Comparison of ENCODE assay signal across 8 cellular contexts in the genomic region with DNA sequence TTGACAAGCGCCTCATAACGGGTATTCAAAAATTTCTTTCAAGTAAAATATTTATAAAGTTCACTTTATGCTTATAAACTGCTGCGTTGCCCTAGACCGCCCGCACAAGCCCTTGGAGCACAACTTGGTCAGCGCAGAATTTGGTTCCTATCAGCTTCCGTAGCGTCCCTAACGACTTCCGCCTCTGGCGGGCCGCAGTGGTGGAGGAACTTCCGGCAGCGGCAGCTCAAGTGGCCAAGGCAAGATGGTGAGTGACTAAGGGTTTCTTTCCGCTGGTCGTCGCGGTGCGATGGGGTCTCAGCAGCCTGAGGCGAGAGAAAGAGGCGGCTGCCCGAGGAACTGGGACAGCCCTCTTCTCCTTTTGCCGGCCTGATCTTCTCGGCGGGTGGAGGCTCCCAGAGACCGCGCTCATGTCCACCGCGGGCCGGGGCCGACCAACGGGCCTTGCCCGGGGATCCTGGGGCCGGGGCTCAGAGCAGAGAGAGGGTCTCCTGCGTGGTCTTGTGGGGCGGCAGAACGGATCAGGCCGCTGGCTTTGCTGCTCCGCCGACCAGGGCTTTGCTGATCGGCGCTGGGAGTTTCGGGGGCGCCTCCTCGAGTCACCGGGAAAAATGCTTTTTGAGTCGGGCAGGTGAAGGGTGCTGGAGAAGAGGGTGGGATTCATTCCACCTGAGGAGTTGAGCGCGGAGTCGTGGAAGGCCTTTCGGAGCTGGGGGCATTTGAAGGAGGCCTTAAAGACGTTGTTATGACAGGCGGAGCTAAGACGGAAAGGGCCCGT. TPM values are rescaled to one million over a fixed set of nuclear protein-coding genes. Genes with fewer than 3 reads are reported as not detected.
DNase-seq lines count a peak whose midpoint lies in the region; ATAC-seq and TF ChIP-seq lines count a peak whose summit lies in the region.

A gene (plus strand): TSS at position 200 of the 778 bp plus-strand sequence. CDS start 45 bp downstream, at position 245.

- H3K36me3 Mint-ChIP-seq in activated naive CD8-positive, alpha-beta T cell treated with anti-CD3 and anti-CD28 coated beads, Interleukin-2, amount 10 ng/mL, durations not matched to agents 7 days and 5 days: peaks cover 28% of the 10 kb centered on the region

- POLR2A ChIA-PET in activated naive CD8-positive, alpha-beta T cell treated with anti-CD3 and anti-CD28 coated beads, Interleukin-2, amount 10 ng/mL, durations not matched to agents 7 days and 5 days (lab: Charles Lee): interaction anchor here (0.5 to 1.5 kb wide), 8 partner anchors 9 to 750 kb away, joined by 3 to 7 read pairs (median 4); a partner anchor contains a TSS

- no peaks in the 10 kb centered on the region for H3K9me2 ChIP-seq in SU-DHL-6 (replicated peaks; ENCODE audit: insufficient read depth, low read length)

- peaks cover 5% of the 10 kb centered on the region for H3K27me3 Mint-ChIP-seq in activated naive CD8-positive, alpha-beta T cell treated with anti-CD3 and anti-CD28 coated beads, Interleukin-2, amount 10 ng/mL, durations not matched to agents 7 days and 5 days

- peak within 1 kb of the TSS; percentile 94 for H3K27ac Mint-ChIP-seq in activated naive CD8-positive, alpha-beta T cell treated with anti-CD3 and anti-CD28 coated beads, Interleukin-2, amount 10 ng/mL, durations not matched to agents 7 days and 5 days

- 0% methylated on average over 48 to 50 of the region's 55 CpGs for WGBS in tibial nerve, 2 donors

- H3K4me2 ChIP-seq in SU-DHL-6 (ENCODE audit: low read depth, low read length, poor library complexity, severe bottlenecking): peak within 1 kb of the TSS; percentile 92
- H3K4me2 ChIP-seq in parathyroid adenoma (ENCODE audit: low read length): peak within 1 kb of the TSS; percentile 66

- TF ChIP-seq EP300 in tibial nerve (IDR thresholded peaks at IDR 0.05): peak; percentile 62 to 94

- H3K27ac ChIP-seq in SU-DHL-6 (ENCODE audit: low read depth, low read length) (peak within 1 kb of the TSS; percentile 56), cardiac muscle cell (peak within 1 kb of the TSS; percentile 84), parathyroid adenoma (peak within 1 kb of the TSS; percentile 67), tibial nerve (peak within 1 kb of the TSS; percentile 61 to 91 (median 84))

- H3K4me3 ChIP-seq in SU-DHL-6 (ENCODE audit: insufficient read depth, low read length, poor library complexity, severe bottlenecking) (peak within 1 kb of the TSS; percentile 99), cardiac muscle cell (peak within 1 kb of the TSS; percentile 74), parathyroid adenoma (ENCODE audit: low read depth, low read length) (peak within 1 kb of the TSS; percentile 91), tibial nerve (peak within 1 kb of the TSS; percentile 83 to 93 (median 91))

- peaks cover 35% of the 10 kb centered on the region for H3K79me2 ChIP-seq in SU-DHL-6 (ENCODE audit: insufficient read depth, low read length)
- H3K79me2 ChIP-seq in parathyroid adenoma: peaks cover 3% of the 10 kb centered on the region

- peaks cover 19% of the 10 kb centered on the region for H3K4me1 Mint-ChIP-seq in activated naive CD8-positive, alpha-beta T cell treated with anti-CD3 and anti-CD28 coated beads, Interleukin-2, amount 10 ng/mL, durations not matched to agents 7 days and 5 days

- H3K9me3 Mint-ChIP-seq in activated naive CD8-positive, alpha-beta T cell treated with anti-CD3 and anti-CD28 coated beads, Interleukin-2, amount 10 ng/mL, durations not matched to agents 7 days and 5 days: peaks cover 1% of the 10 kb centered on the region

- H2AFZ ChIP-seq in SU-DHL-6 (ENCODE audit: low read depth, low read length, severe bottlenecking) (peak within 1 kb of the TSS; percentile 95), parathyroid adenoma (peak within 1 kb of the TSS; percentile 93)

- H3K4me3 Mint-ChIP-seq in activated naive CD8-positive, alpha-beta T cell treated with anti-CD3 and anti-CD28 coated beads, Interleukin-2, amount 10 ng/mL, durations not matched to agents 7 days and 5 days: peak within 1 kb of the TSS; percentile 97

- peak; percentile 87 for DNase-seq in NCI-H128 (lab: John Stamatoyannopoulos, UW; ENCODE audit: unreplicated experiment)
- peak; percentile 86 for DNase-seq in activated naive CD8-positive, alpha-beta T cell treated with anti-CD3 and anti-CD28 coated beads, Interleukin-2, amount 10 ng/mL, durations not matched to agents 7 days and 5 days
- DNase-seq in cardiac muscle cell (ENCODE audit: low read depth in 1 of 2, low spot score in 1 of 2): peak; percentile 95
- peak; percentile 74 to 87 for DNase-seq in tibial nerve (ENCODE audit: low spot score in 2 of 2)

- H3K27me3 ChIP-seq in SU-DHL-6 (ENCODE audit: low read length) (no peaks in the 10 kb centered on the region), cardiac muscle cell (peaks cover 37% of the 10 kb centered on the region), parathyroid adenoma (ENCODE audit: control insufficient read depth, insufficient read depth, low read length) (no peaks in the 10 kb centered on the region), tibial nerve (no peaks in the 10 kb centered on the region)

- TF ChIP-seq POLR2A in GM10847 (IDR thresholded peaks at IDR 0.05; ENCODE audit: extremely low read depth, insufficient read length) (peak; percentile 77), tibial nerve (IDR thresholded peaks at IDR 0.05) (peak; percentile 29 to 40)

- TF ChIP-seq CTCF in SU-DHL-6 (IDR thresholded peaks at IDR 0.05; ENCODE audit: insufficient read depth, low read length, poor library complexity, severe bottlenecking): no peak
- TF ChIP-seq CTCF in cardiac muscle cell (IDR thresholded peaks at IDR 0.05; ENCODE audit: low read depth, low read length): no peak
- TF ChIP-seq CTCF in parathyroid adenoma (IDR thresholded peaks at IDR 0.05): peak; percentile 5
- peak in 2 of 5 experiments; percentile 25 to 47 for TF ChIP-seq CTCF in tibial nerve (IDR thresholded peaks at IDR 0.05)

- H3K9me3 ChIP-seq in SU-DHL-6 (ENCODE audit: insufficient read depth, low read length): no peaks in the 10 kb centered on the region
- H3K9me3 ChIP-seq in cardiac muscle cell (ENCODE audit: low read depth): no peaks in the 10 kb centered on the region
- no peaks in the 10 kb centered on the region for H3K9me3 ChIP-seq in parathyroid adenoma (ENCODE audit: control insufficient read depth, low read length)
- no peaks in the 10 kb centered on the region for H3K9me3 ChIP-seq in tibial nerve

- H3F3A ChIP-seq in SU-DHL-6 (ENCODE audit: insufficient read depth): no peaks in the 10 kb centered on the region; the same call in 1 of the 2 replicates

- H3K4me1 ChIP-seq in cardiac muscle cell (ENCODE audit: low read depth) (peaks cover 5% of the 10 kb centered on the region), parathyroid adenoma (peaks cover 6% of the 10 kb centered on the region), tibial nerve (peaks cover 0 to 21% (median 14%) of the 10 kb centered on the region in 4 donors)

- H3K9ac ChIP-seq in SU-DHL-6 (ENCODE audit: low read length) (peak within 1 kb of the TSS; percentile 99), parathyroid adenoma (peak within 1 kb of the TSS; percentile 49)

- H4K20me1 ChIP-seq in SU-DHL-6 (ENCODE audit: low read depth, low read length): no peaks in the 10 kb centered on the region

- ATAC-seq in HG02678 (IDR thresholded peaks at IDR 0.05; ENCODE audit: unreplicated experiment): peak; percentile 94
- peak; percentile 98 for ATAC-seq in activated naive CD8-positive, alpha-beta T cell treated with anti-CD3 and anti-CD28 coated beads, Interleukin-2, amount 10 ng/mL, durations not matched to agents 7 days and 5 days (ENCODE audit: low read depth)

- peaks cover 13% of the 10 kb centered on the region; the same call in 1 of the 2 replicates for H3K36me3 ChIP-seq in SU-DHL-6 (ENCODE audit: low read length)
- peaks cover 24% of the 10 kb centered on the region for H3K36me3 ChIP-seq in cardiac muscle cell
- H3K36me3 ChIP-seq in parathyroid adenoma (ENCODE audit: control insufficient read depth, insufficient read depth, low read length): no peaks in the 10 kb centered on the region
- peaks cover 2 to 27% (median 6%) of the 10 kb centered on the region in 3 donors for H3K36me3 ChIP-seq in tibial nerve

RNA-seq across cellular contexts. Expression of the gene that starts here (rescaled TPM):
- 10 to 100 TPM; 71.2 to 75.2 TPM for total RNA-seq in activated naive CD8-positive, alpha-beta T cell treated with anti-CD3 and anti-CD28 coated beads, Interleukin-2, amount 10 ng/mL, durations not matched to agents 7 days and 5 days
- total RNA-seq in cardiac muscle cell: 164 and 189 TPM in 2 replicates
- polyA plus RNA-seq in cardiac muscle cell: 232 and 280 TPM in 2 replicates
- total RNA-seq in tibial nerve: 100 to 1,000 TPM in 1 of 4 donors, 10 to 100 TPM in 3; 48.9 to 108 (median 76.8) TPM

Comparison
In these comparisons a context has a peak if more than half of its experiments do, and no peak if none do; other contexts are left out.
1. Peak in every context shown above with its lines: DNase-seq, ATAC-seq, H3K4me3 ChIP-seq and H3K27ac ChIP-seq.